Comparison of ENCODE assay signal across 14 cellular contexts in the genomic region with DNA sequence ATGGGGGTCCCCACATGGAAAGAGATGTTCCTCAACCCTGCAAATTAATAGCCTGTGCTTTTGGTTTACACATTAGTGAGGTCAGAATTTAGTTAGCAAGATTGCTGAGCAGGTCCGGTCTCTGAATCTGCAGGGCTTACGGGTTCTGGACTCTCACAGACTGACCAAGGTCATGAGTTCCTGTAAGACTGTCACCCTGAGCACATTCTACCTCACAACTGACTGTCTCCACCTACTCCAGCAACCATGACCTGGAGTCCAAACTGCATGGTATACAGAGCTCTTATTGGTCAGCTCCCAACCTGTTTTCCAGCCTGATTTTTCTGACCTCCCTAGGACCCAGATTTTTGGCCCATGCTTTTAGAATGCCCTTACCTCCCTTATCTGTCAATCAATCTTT. TPM values are rescaled to one million over a fixed set of nuclear protein-coding genes. Genes with fewer than 3 reads are reported as not detected.
DNase-seq lines count a peak whose midpoint lies in the region; ATAC-seq and TF ChIP-seq lines count a peak whose summit lies in the region.
"Had no signal": no experiment of that assay in that cellular context is flagged by ENCODE, and none has a peak within 500 bp of the region (broad histone marks: within the 10 kb centered on the region; RNA-seq: fewer than 3 reads in every experiment).

No MANE protein-coding gene starts in this region.

- CTCF ChIA-PET in PC-3 (lab: Charles Lee): interaction anchor here (0.9 kb wide), 1 partner anchor 8 kb away, joined by 4 read pairs; no protein-coding TSS in a partner anchor
- CTCF ChIA-PET in activated CD4-positive, alpha-beta T cell treated with anti-CD3 and anti-CD28 coated beads for 36 hours (lab: Charles Lee): interaction anchor here (0.6 to 3.1 kb wide), 4 partner anchors 13 to 301 kb away, joined by 3 to 11 read pairs (median 4); no protein-coding TSS in a partner anchor

- no peak overlapping the region for H3K27ac Mint-ChIP-seq in T-helper 17 cell
- no peak overlapping the region for H3K27ac Mint-ChIP-seq in activated CD4-positive, alpha-beta T cell treated with anti-CD3 and anti-CD28 coated beads for 36 hours
- H3K27ac Mint-ChIP-seq: activated CD4-positive, alpha-beta T cell treated with anti-CD3 and anti-CD28 coated beads, Interleukin-2, amount 10 ng/mL, durations not matched to agents 24 days and 14 days; T-cell had no signal

- no peaks in the 10 kb centered on the region for H3K36me3 Mint-ChIP-seq in T-helper 17 cell (ENCODE audit: low read depth)
- H3K36me3 Mint-ChIP-seq in activated CD4-positive, alpha-beta T cell treated with anti-CD3 and anti-CD28 coated beads for 36 hours (ENCODE audit: low read depth): no peaks in the 10 kb centered on the region
- H3K36me3 Mint-ChIP-seq: T-cell had no signal

- H3K9me3 Mint-ChIP-seq in activated CD4-positive, alpha-beta T cell treated with anti-CD3 and anti-CD28 coated beads for 36 hours (ENCODE audit: low read depth): no peaks in the 10 kb centered on the region
- H3K9me3 Mint-ChIP-seq: activated CD4-positive, alpha-beta T cell treated with anti-CD3 and anti-CD28 coated beads, Interleukin-2, amount 10 ng/mL, durations not matched to agents 24 days and 14 days; nephron progenitor cell; T-cell had no signal

- peaks cover 69% of the 10 kb centered on the region for H3K4me1 ChIP-seq in PC-3 (ENCODE audit: insufficient read depth, low read length)
- peaks cover 52% of the 10 kb centered on the region for H3K4me1 ChIP-seq in mesenchymal stem cell (ENCODE audit: control insufficient read depth, insufficient read depth, low read depth, low read length)

- no peak for TF ChIP-seq CTCF in PC-3 (conservative IDR thresholded peaks at IDR 0.05; ENCODE audit: low read depth, low read length)

- H3K9ac ChIP-seq in PC-3 (ENCODE audit: low read length): no peak overlapping the region
- peak overlapping the region; percentile 2 for H3K9ac ChIP-seq in mesenchymal stem cell (ENCODE audit: low read length)
- H3K9ac ChIP-seq: BLaER1 treated with 17β-estradiol and CSF1 and Interleukin-3, amounts not matched to agents 10 nM and 100 nM had no signal

- H2BK15ac ChIP-seq in mesenchymal stem cell (ENCODE audit: low read depth, poor library complexity, severe bottlenecking): peak overlapping the region; percentile 28

- no peak overlapping the region for H3K4me2 ChIP-seq in PC-3 (ENCODE audit: low read length)
- H3K4me2 ChIP-seq in mesenchymal stem cell (ENCODE audit: low read length, poor library complexity, severe bottlenecking): no peak overlapping the region
- H3K4me2 ChIP-seq: BLaER1 treated with 17β-estradiol and CSF1 and Interleukin-3, amounts not matched to agents 10 nM and 100 nM had no signal

- H3K4ac ChIP-seq in mesenchymal stem cell (ENCODE audit: low read depth in 1 of 2, low read length in 2 of 2): peak overlapping the region; percentile 70 to 96

- H4K20me1 ChIP-seq in PC-3 (ENCODE audit: low read length): no peaks in the 10 kb centered on the region
- H4K20me1 ChIP-seq: BLaER1 treated with 17β-estradiol and CSF1 and Interleukin-3, amounts not matched to agents 10 nM and 100 nM had no signal

- no peaks in the 10 kb centered on the region for H3F3A ChIP-seq in PC-3 (ENCODE audit: low read length, unreplicated experiment)

- H3K4me3 ChIP-seq in PC-3 (ENCODE audit: low read length) (no peak overlapping the region), mesenchymal stem cell (ENCODE audit: insufficient read depth in 1 of 2, low read depth in 1 of 2, low read length in 2 of 2) (no peak overlapping the region)
- H3K4me3 ChIP-seq: BLaER1 treated with 17β-estradiol and CSF1 and Interleukin-3, amounts not matched to agents 10 nM and 100 nM; MG63 had no signal

- peak overlapping the region; percentile 55 for H2AK5ac ChIP-seq in mesenchymal stem cell (ENCODE audit: low read length, severe bottlenecking)

- peak overlapping the region; percentile 75 to 97 for H3K18ac ChIP-seq in mesenchymal stem cell (ENCODE audit: low read depth in 1 of 2, low read length in 2 of 2)

- H3K27me3 ChIP-seq in PC-3 (ENCODE audit: low read length): no peaks in the 10 kb centered on the region
- H3K27me3 ChIP-seq in mesenchymal stem cell (ENCODE audit: control insufficient read depth in 1 of 2, insufficient read depth in 1 of 2, low read length in 2 of 2): no peaks in the 10 kb centered on the region
- H3K27me3 ChIP-seq: BLaER1 treated with 17β-estradiol and CSF1 and Interleukin-3, amounts not matched to agents 10 nM and 100 nM; MG63 had no signal

- POLR2A ChIA-PET in PC-3 (lab: Charles Lee; ENCODE audit: unreplicated experiment): no interaction called here
- POLR2A ChIA-PET in activated CD4-positive, alpha-beta T cell treated with anti-CD3 and anti-CD28 coated beads for 36 hours (lab: Charles Lee): no interaction called here

- H3K79me1 ChIP-seq in mesenchymal stem cell (replicated peaks; ENCODE audit: low read length, poor library complexity, severe bottlenecking): peaks cover 25% of the 10 kb centered on the region

- peaks cover 5% of the 10 kb centered on the region for H3K4me1 Mint-ChIP-seq in T-helper 17 cell
- H3K4me1 Mint-ChIP-seq in activated CD4-positive, alpha-beta T cell treated with anti-CD3 and anti-CD28 coated beads for 36 hours: no peaks in the 10 kb centered on the region
- H3K4me1 Mint-ChIP-seq: activated CD4-positive, alpha-beta T cell treated with anti-CD3 and anti-CD28 coated beads, Interleukin-2, amount 10 ng/mL, durations not matched to agents 24 days and 14 days had no signal

- ATAC-seq in PC-3: no peak
- no peak for ATAC-seq in T-helper 17 cell
- ATAC-seq in activated CD4-positive, alpha-beta T cell treated with anti-CD3 and anti-CD28 coated beads for 36 hours: no peak
- ATAC-seq in GM21786 (IDR thresholded peaks at IDR 0.05; ENCODE audit: unreplicated experiment): no peak
- ATAC-seq in HG02852 (IDR thresholded peaks at IDR 0.05; ENCODE audit: unreplicated experiment): no peak
- ATAC-seq: T-cell had no signal

- intact Hi-C loops in PC-3 (cut with micrococcal nuclease): no loop called here
- intact Hi-C loops in activated CD4-positive, alpha-beta T cell treated with anti-CD3 and anti-CD28 coated beads for 36 hours (cut with DNase I, micrococcal nuclease): no loop called here

- peak overlapping the region; percentile 85 for H4K8ac ChIP-seq in mesenchymal stem cell (ENCODE audit: low read length)

- H3K14ac ChIP-seq in mesenchymal stem cell (ENCODE audit: low read length in 2 of 2): no peak overlapping the region

- 93% methylated on average over 2 of the region's 2 CpGs for WGBS in mesenchymal stem cell

- peak overlapping the region; percentile 19 for H4K91ac ChIP-seq in mesenchymal stem cell (ENCODE audit: low read length)

- peak overlapping the region; percentile 56 for H2BK120ac ChIP-seq in mesenchymal stem cell (ENCODE audit: low read depth, low read length)

- H3K9me3 ChIP-seq in PC-3 (ENCODE audit: low read length) (no peaks in the 10 kb centered on the region), mesenchymal stem cell (ENCODE audit: control insufficient read depth, low read length) (peaks cover 4% of the 10 kb centered on the region), T-helper 17 cell (ENCODE audit: control insufficient read depth, low read length, poor library complexity, severe bottlenecking) (no peaks in the 10 kb centered on the region)
- H3K9me3 ChIP-seq: BLaER1 treated with 17β-estradiol and CSF1 and Interleukin-3, amounts not matched to agents 10 nM and 100 nM had no signal

- H3K36me3 ChIP-seq in PC-3 (ENCODE audit: low read depth, low read length) (no peaks in the 10 kb centered on the region), mesenchymal stem cell (ENCODE audit: control insufficient read depth in 1 of 2, insufficient read depth in 2 of 2, low read depth in 1 of 2, low read length in 2 of 2) (peaks cover 0 to 34% of the 10 kb centered on the region in 2 experiments)
- H3K36me3 ChIP-seq: BLaER1 treated with 17β-estradiol and CSF1 and Interleukin-3, amounts not matched to agents 10 nM and 100 nM had no signal

- no peak overlapping the region for H3K23ac ChIP-seq in mesenchymal stem cell (ENCODE audit: low read length in 2 of 2)

- H2AFZ ChIP-seq in PC-3 (ENCODE audit: low read length): no peak overlapping the region
- H2AFZ ChIP-seq in mesenchymal stem cell (ENCODE audit: low read depth, low read length): no peak overlapping the region

- H3K9me2 ChIP-seq in PC-3 (replicated peaks; ENCODE audit: low read length): no peaks in the 10 kb centered on the region

- H3K27me3 Mint-ChIP-seq in T-helper 17 cell: peaks cover 11% of the 10 kb centered on the region
- H3K27me3 Mint-ChIP-seq in activated CD4-positive, alpha-beta T cell treated with anti-CD3 and anti-CD28 coated beads for 36 hours: no peaks in the 10 kb centered on the region

- H3K4me3 Mint-ChIP-seq in T-helper 17 cell: no peak overlapping the region
- H3K4me3 Mint-ChIP-seq in activated CD4-positive, alpha-beta T cell treated with anti-CD3 and anti-CD28 coated beads for 36 hours: no peak overlapping the region
- H3K4me3 Mint-ChIP-seq: activated CD4-positive, alpha-beta T cell treated with anti-CD3 and anti-CD28 coated beads, Interleukin-2, amount 10 ng/mL, durations not matched to agents 24 days and 14 days; nephron progenitor cell; T-cell had no signal

- no peak overlapping the region for H2BK5ac ChIP-seq in mesenchymal stem cell (ENCODE audit: low read depth, low read length, poor library complexity, severe bottlenecking)

- DNase-seq in PC-3 (no peak), caudate nucleus (lab: John Stamatoyannopoulos, UW) (no peak), mesenchymal stem cell (peak; percentile 60), substantia nigra (lab: John Stamatoyannopoulos, UW) (no peak), T-helper 17 cell (no peak)
- DNase-seq in activated CD4-positive, alpha-beta T cell treated with anti-CD3 and anti-CD28 coated beads for 36 hours: no peak
- DNase-seq: activated CD4-positive, alpha-beta T cell treated with anti-CD3 and anti-CD28 coated beads, Interleukin-2, amount 10 ng/mL, durations not matched to agents 24 days and 14 days; activated effector memory CD4-positive, alpha-beta T cell treated with Interleukin-2 at 50 U/mL for 16 hours; nephron progenitor cell; T-cell had no signal

- H3K79me2 ChIP-seq in PC-3 (ENCODE audit: low read length): no peaks in the 10 kb centered on the region

- no TSS peak for BruUV-seq in PC-3 (replicated peaks; lab: Mats Ljungman, UMichigan)

- peak overlapping the region; percentile 69 to 91 for H2BK12ac ChIP-seq in mesenchymal stem cell (ENCODE audit: low read length in 2 of 2)

- H3K27ac ChIP-seq in PC-3 (ENCODE audit: low read length) (peak overlapping the region; percentile 11; the same call in 1 of the 2 replicates), caudate nucleus (ENCODE audit: low read depth, low read length) (peak overlapping the region; percentile 78), mesenchymal stem cell (ENCODE audit: low read length, poor library complexity, severe bottlenecking) (peak overlapping the region; percentile 55), substantia nigra (ENCODE audit: low read depth, low read length, poor library complexity, severe bottlenecking) (peak overlapping the region; percentile 13)
- H3K27ac ChIP-seq: BLaER1 treated with 17β-estradiol and CSF1 and Interleukin-3, amounts not matched to agents 10 nM and 100 nM had no signal

RNA-seq across cellular contexts. Expression of gene DKK3, which starts 28.2 kb away (rescaled TPM):
- total RNA-seq in PC-3 (2014; rRNA removed): 0.07 and 0.35 TPM in 2 replicates
- 686 TPM for polyA plus RNA-seq in mesenchymal stem cell (2013, experiment 1 of 2)
- polyA plus RNA-seq in mesenchymal stem cell (2013, experiment 2 of 2): 701 TPM
- 1 to 10 TPM in 1 of 2 donors, under 1 TPM in 1; 0.91 to 1.6 TPM for total RNA-seq in T-helper 17 cell
- total RNA-seq in activated CD4-positive, alpha-beta T cell treated with anti-CD3 and anti-CD28 coated beads for 36 hours: not detected
- total RNA-seq: activated CD4-positive, alpha-beta T cell treated with anti-CD3 and anti-CD28 coated beads, Interleukin-2, amount 10 ng/mL, durations not matched to agents 24 days and 14 days had no signal

Comparison
In these comparisons a context has a peak if more than half of its experiments do, and no peak if none do; other contexts are left out.
1. H3K27ac ChIP-seq: peak in every context shown above with its lines; median percentile 78 in caudate nucleus; 55 in mesenchymal stem cell; 13 in substantia nigra; 11 in PC-3.